16 cellular contexts compared by ENCODE assay signal in the genomic region with DNA sequence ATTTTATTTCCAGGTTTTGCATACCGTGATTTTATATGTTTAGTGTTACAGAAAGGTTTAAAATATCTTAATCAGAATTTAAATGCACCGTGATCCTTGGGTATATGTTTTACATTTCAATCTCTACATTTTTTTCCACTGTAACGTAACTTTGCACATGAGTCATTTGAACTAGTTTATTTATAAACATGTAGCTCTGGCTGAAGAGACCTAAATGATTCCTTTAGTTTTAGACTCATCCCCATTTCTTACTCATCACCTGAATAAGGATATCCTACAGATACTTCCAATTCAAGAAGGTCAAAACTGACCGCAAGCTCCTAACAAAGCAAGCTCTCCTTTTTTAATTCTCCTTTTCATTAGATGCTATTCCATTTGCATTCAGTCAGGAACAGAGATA. TPM values are rescaled to one million over a fixed set of nuclear protein-coding genes. Genes with fewer than 3 reads are reported as not detected.
"Had no signal": no experiment of that assay in that cellular context is flagged by ENCODE, and none has a peak within 500 bp of the region (broad histone marks: within the 10 kb centered on the region; RNA-seq: fewer than 3 reads in every experiment).

No MANE protein-coding gene starts in this region.

- H3K4me1 ChIP-seq: esophagus muscularis mucosa, spleen, tibial artery, upper lobe of left lung, uterus had no signal

- H3K27me3 ChIP-seq: esophagus muscularis mucosa, spleen, tibial artery, upper lobe of left lung, uterus had no signal

- H3K36me3 ChIP-seq: esophagus muscularis mucosa, spleen, tibial artery, upper lobe of left lung, uterus had no signal

- DNase-seq: effector memory CD4-positive, alpha-beta T cell; foreskin melanocyte; head of caudate nucleus; hippocampal formation; natural killer cell; posterior cingulate gyrus; spleen; stimulated activated CD4-positive, alpha-beta T cell treated with anti-CD3 and anti-CD28 coated beads, Interleukin-15, amount 100 ng/mL, for 24 hours; stimulated activated CD4-positive, alpha-beta T cell treated with anti-CD3 and anti-CD28 coated beads, Interleukin-1b, Interleukin-23, amount 100 ng/mL, for 48 hours; stimulated activated CD4-positive, alpha-beta T cell treated with anti-CD3 and anti-CD28 coated beads, Interleukin-4, amount 100 ng/mL, for 24 hours; tibial artery; upper lobe of left lung; uterus had no signal

- H3K27ac ChIP-seq: epithelial cell of prostate, esophagus muscularis mucosa, spleen, tibial artery, upper lobe of left lung, uterus had no signal

- H3K4me3 ChIP-seq: esophagus muscularis mucosa, spleen, tibial artery, upper lobe of left lung, uterus had no signal

- H3K9me3 ChIP-seq: esophagus muscularis mucosa, tibial artery, upper lobe of left lung, uterus had no signal

RNA-seq across cellular contexts. Expression of gene SLC6A15, which starts 42.7 kb away (rescaled TPM):
- total RNA-seq: natural killer cell, osteocyte had no signal
